Comparison of ENCODE assay signal across 10 cellular contexts in genomic region chr10:103476046-103476768, GRCh38. TPM values are rescaled to one million over a fixed set of nuclear protein-coding genes. Genes with fewer than 3 reads are reported as not detected.
DNase-seq lines count a peak whose midpoint lies in the region; ATAC-seq, FAIRE-seq and TF ChIP-seq lines count a peak whose summit lies in the region.
"Had no signal": no experiment of that assay in that cellular context is flagged by ENCODE, and none has a peak within 500 bp of the region (broad histone marks: within the 10 kb centered on the region; RNA-seq: fewer than 3 reads in every experiment).

No MANE protein-coding gene starts in this region.

- H3K9me3 Mint-ChIP-seq in activated CD4-positive, alpha-beta memory T cell treated with anti-CD3 and anti-CD28 coated beads, Interleukin-2, amount 10 ng/mL, durations not matched to agents 7 days and 5 days, result no peaks in the 10 kb centered on the region
- no peaks in the 10 kb centered on the region for H3K9me3 Mint-ChIP-seq in nephron progenitor cell
- H3K9me3 Mint-ChIP-seq: natural killer cell treated with Interleukin-12 subunit alpha and Interleukin-12 subunit beta and Interleukin-15 and Interleukin-18, amount 100 ng/mL, for 72 hours had no signal

- H3K4me1 Mint-ChIP-seq in activated CD4-positive, alpha-beta memory T cell treated with anti-CD3 and anti-CD28 coated beads, Interleukin-2, amount 10 ng/mL, durations not matched to agents 7 days and 5 days, result peaks cover 66% of the 10 kb centered on the region
- H3K4me1 Mint-ChIP-seq in nephron progenitor cell, result peaks cover 38% of the 10 kb centered on the region

- no peaks in the 10 kb centered on the region for H3K27me3 Mint-ChIP-seq in activated CD4-positive, alpha-beta memory T cell treated with anti-CD3 and anti-CD28 coated beads, Interleukin-2, amount 10 ng/mL, durations not matched to agents 7 days and 5 days
- peaks cover 3% of the 10 kb centered on the region for H3K27me3 Mint-ChIP-seq in nephron progenitor cell (ENCODE audit: low read depth, poor library complexity)
- H3K27me3 Mint-ChIP-seq: natural killer cell treated with Interleukin-12 subunit alpha and Interleukin-12 subunit beta and Interleukin-15 and Interleukin-18, amount 100 ng/mL, for 72 hours had no signal

- no peak for TF ChIP-seq CTCF in nephron progenitor cell (IDR thresholded peaks at IDR 0.05)

- H3K4me3 Mint-ChIP-seq in activated CD4-positive, alpha-beta memory T cell treated with anti-CD3 and anti-CD28 coated beads, Interleukin-2, amount 10 ng/mL, durations not matched to agents 7 days and 5 days, result no peak overlapping the region
- H3K4me3 Mint-ChIP-seq in nephron progenitor cell, result no peak overlapping the region
- H3K4me3 Mint-ChIP-seq: natural killer cell treated with Interleukin-12 subunit alpha and Interleukin-12 subunit beta and Interleukin-15 and Interleukin-18, amount 100 ng/mL, for 72 hours had no signal

- peak; percentile 47 for ATAC-seq in HG03108 (IDR thresholded peaks at IDR 0.05; ENCODE audit: unreplicated experiment)

- DNase-seq in NCI-H146 (lab: John Stamatoyannopoulos, UW), result peak; percentile 11
- no peak for DNase-seq in NCI-H146 treated with DMSO at 0.1 percent for 48 hours (lab: John Stamatoyannopoulos, UW; ENCODE audit: unreplicated experiment)
- DNase-seq in activated CD4-positive, alpha-beta memory T cell treated with anti-CD3 and anti-CD28 coated beads, Interleukin-2, amount 10 ng/mL, durations not matched to agents 7 days and 5 days, result peak; percentile 46
- DNase-seq in nephron progenitor cell, result peak; percentile 48
- DNase-seq in small intestine, result no peak
- DNase-seq in activated CD4-positive, CD25-positive, alpha-beta regulatory T cell treated with anti-CD3 and anti-CD28 coated beads, Interleukin-2, amount 50 U/mL, for 72 hours, result no peak
- DNase-seq in NAMALWA (ENCODE audit: low spot score), result no peak

- H3K4me1 ChIP-seq in small intestine (ENCODE audit: control insufficient read depth in 2 of 2, insufficient read depth in 1 of 2, low read depth in 1 of 2, low read length in 1 of 2), result no peaks in the 10 kb centered on the region

- H3K36me3 ChIP-seq in small intestine (ENCODE audit: control insufficient read depth in 2 of 2, insufficient read depth in 2 of 2, low read length in 2 of 2), result no peaks in the 10 kb centered on the region

- H3K36me3 Mint-ChIP-seq in activated CD4-positive, alpha-beta memory T cell treated with anti-CD3 and anti-CD28 coated beads, Interleukin-2, amount 10 ng/mL, durations not matched to agents 7 days and 5 days (ENCODE audit: low read depth), result no peaks in the 10 kb centered on the region
- no peaks in the 10 kb centered on the region for H3K36me3 Mint-ChIP-seq in nephron progenitor cell (ENCODE audit: low read depth)
- H3K36me3 Mint-ChIP-seq: natural killer cell treated with Interleukin-12 subunit alpha and Interleukin-12 subunit beta and Interleukin-15 and Interleukin-18, amount 100 ng/mL, for 72 hours had no signal

- no peaks in the 10 kb centered on the region for H3K9me3 ChIP-seq in small intestine (ENCODE audit: control insufficient read depth, low read depth)

- H3K27ac Mint-ChIP-seq in activated CD4-positive, alpha-beta memory T cell treated with anti-CD3 and anti-CD28 coated beads, Interleukin-2, amount 10 ng/mL, durations not matched to agents 7 days and 5 days, result peak overlapping the region; percentile 42
- no peak overlapping the region for H3K27ac Mint-ChIP-seq in nephron progenitor cell
- H3K27ac Mint-ChIP-seq: natural killer cell treated with Interleukin-12 subunit alpha and Interleukin-12 subunit beta and Interleukin-15 and Interleukin-18, amount 100 ng/mL, for 72 hours had no signal

- no peak overlapping the region for H3K4me3 ChIP-seq in small intestine (ENCODE audit: low read depth in 1 of 2, low read length in 2 of 2)

- H3K27me3 ChIP-seq in small intestine (ENCODE audit: control insufficient read depth in 2 of 2, insufficient read depth in 2 of 2, low read length in 2 of 2), result no peaks in the 10 kb centered on the region

- no peak for FAIRE-seq in small intestine (lab: Jason Lieb, UNC)

- WGBS in small intestine, 3 donors, result 71 to 85% (median 74%) methylated on average over 11 of the region's 11 CpGs

- H3K27ac ChIP-seq in small intestine (ENCODE audit: low read depth in 1 of 2, low read length in 1 of 2), result no peak overlapping the region

- POLR2A ChIA-PET in activated CD4-positive, alpha-beta memory T cell treated with anti-CD3 and anti-CD28 coated beads, Interleukin-2, amount 10 ng/mL, durations not matched to agents 7 days and 5 days (lab: Charles Lee), result interaction anchor here (1.0 to 3.5 kb wide), 3 partner anchors 11 to 24 kb away, joined by 3 to 27 read pairs (median 3); partner anchors contain the start of gene CALHM2

- CTCF ChIA-PET in activated CD4-positive, alpha-beta memory T cell treated with anti-CD3 and anti-CD28 coated beads, Interleukin-2, amount 10 ng/mL, durations not matched to agents 7 days and 5 days (lab: Charles Lee), result interaction anchor here (0.6 to 5.5 kb wide), 8 partner anchors 10 to 108 kb away, joined by 3 to 34 read pairs (median 5); partner anchors contain the start of genes CALHM2, NEURL1 and TAF5

RNA-seq across cellular contexts. Expression of gene CALHM3, which starts 2.8 kb away (rescaled TPM):
- total RNA-seq in activated CD4-positive, alpha-beta memory T cell treated with anti-CD3 and anti-CD28 coated beads, Interleukin-2, amount 10 ng/mL, durations not matched to agents 7 days and 5 days, result under 1 TPM; 0.48 to 0.53 TPM
- not detected for polyA plus RNA-seq in small intestine
- total RNA-seq: natural killer cell treated with Interleukin-12 subunit alpha and Interleukin-12 subunit beta and Interleukin-15 and Interleukin-18, amount 100 ng/mL, for 72 hours had no signal

RNA-seq across cellular contexts. Expression of gene NEURL1, which starts 17.3 kb away (rescaled TPM):
- 1 to 10 TPM in 1 of 2 experiments, under 1 TPM in 1; 0.98 to 1.1 TPM for total RNA-seq in activated CD4-positive, alpha-beta memory T cell treated with anti-CD3 and anti-CD28 coated beads, Interleukin-2, amount 10 ng/mL, durations not matched to agents 7 days and 5 days
- 10 to 100 TPM; 14.6 to 25.7 (median 15.9) TPM for polyA plus RNA-seq in small intestine

RNA-seq across cellular contexts. Expression of gene CALHM1, which starts 17.5 kb away (rescaled TPM):
- total RNA-seq in activated CD4-positive, alpha-beta memory T cell treated with anti-CD3 and anti-CD28 coated beads, Interleukin-2, amount 10 ng/mL, durations not matched to agents 7 days and 5 days, result under 1 TPM; 0.58 to 0.73 TPM
- polyA plus RNA-seq in small intestine, result under 1 TPM in 1 of 3 donors, not detected in 2; 0.03 TPM
- total RNA-seq: M059J; natural killer cell treated with Interleukin-12 subunit alpha and Interleukin-12 subunit beta and Interleukin-15 and Interleukin-18, amount 100 ng/mL, for 72 hours had no signal

RNA-seq across cellular contexts. Expression of gene CALHM2, which starts 24.0 kb away (rescaled TPM):
- total RNA-seq in activated CD4-positive, alpha-beta memory T cell treated with anti-CD3 and anti-CD28 coated beads, Interleukin-2, amount 10 ng/mL, durations not matched to agents 7 days and 5 days, result 100 to 1,000 TPM; 135 to 138 TPM
- polyA plus RNA-seq in small intestine, result 10 to 100 TPM in 1 of 3 donors, 1 to 10 TPM in 2; 1.1 to 29.1 (median 5.4) TPM

Comparison
In these comparisons a context has a peak if more than half of its experiments do, and no peak if none do; other contexts are left out.
1. DNase-seq: peak in NCI-H146 (single experiment), activated CD4-positive, alpha-beta memory T cell treated with anti-CD3 and anti-CD28 coated beads, Interleukin-2, amount 10 ng/mL, durations not matched to agents 7 days and 5 days (single experiment) and nephron progenitor cell (single experiment); none in NCI-H146 treated with DMSO at 0.1 percent for 48 hours (single experiment), small intestine (single experiment), activated CD4-positive, CD25-positive, alpha-beta regulatory T cell treated with anti-CD3 and anti-CD28 coated beads, Interleukin-2, amount 50 U/mL, for 72 hours (single experiment) and NAMALWA (single experiment).